Comparison of ENCODE assay signal across 1 cellular context in the genomic region with DNA sequence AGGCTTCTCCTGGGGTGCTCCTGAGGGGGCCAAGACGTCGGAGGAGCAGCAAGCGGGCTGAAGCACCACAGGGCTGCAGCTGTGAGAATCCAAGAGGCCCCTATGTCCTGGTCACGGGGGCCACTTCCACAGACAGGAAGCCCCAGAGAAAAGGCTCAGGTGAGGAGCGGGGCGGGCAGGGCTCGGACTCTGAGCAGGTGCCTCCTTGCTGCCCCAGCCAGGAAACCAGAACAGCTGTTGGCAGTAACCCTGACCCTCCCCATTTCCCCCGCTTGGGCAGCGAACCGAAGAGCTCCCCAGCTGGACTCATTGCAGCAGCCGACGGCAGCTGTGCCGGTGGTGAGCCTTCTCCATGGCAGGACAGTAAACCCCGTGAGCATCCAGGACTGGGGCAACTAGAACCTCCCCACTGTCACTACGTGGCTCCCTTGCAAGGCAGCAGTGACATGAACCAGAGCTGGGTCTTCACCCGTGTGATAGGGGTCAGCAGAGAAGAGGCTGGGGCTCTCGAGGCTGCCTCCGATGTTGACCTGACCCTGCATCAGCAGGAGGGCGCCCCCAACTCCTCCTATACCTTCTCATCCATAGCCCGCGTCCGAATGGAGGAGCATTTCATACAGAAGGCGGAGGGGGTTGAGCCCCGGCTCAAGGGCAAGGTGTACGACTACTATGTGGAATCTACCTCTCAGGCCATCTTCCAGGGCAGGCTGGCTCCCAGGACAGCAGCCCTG.
TF ChIP-seq lines count a peak whose summit lies in the region.

No MANE protein-coding gene starts in this region.

TF ChIP-seq in SK-N-SH, 30 proteins besides CTCF, POLR2A, EP300 and RAD21:
- no peak for TF ChIP-seq FOXM1 (IDR thresholded peaks at IDR 0.05; ENCODE audit: low read depth)
